Comparison of ENCODE assay signal across 1 cellular context in the genomic region with DNA sequence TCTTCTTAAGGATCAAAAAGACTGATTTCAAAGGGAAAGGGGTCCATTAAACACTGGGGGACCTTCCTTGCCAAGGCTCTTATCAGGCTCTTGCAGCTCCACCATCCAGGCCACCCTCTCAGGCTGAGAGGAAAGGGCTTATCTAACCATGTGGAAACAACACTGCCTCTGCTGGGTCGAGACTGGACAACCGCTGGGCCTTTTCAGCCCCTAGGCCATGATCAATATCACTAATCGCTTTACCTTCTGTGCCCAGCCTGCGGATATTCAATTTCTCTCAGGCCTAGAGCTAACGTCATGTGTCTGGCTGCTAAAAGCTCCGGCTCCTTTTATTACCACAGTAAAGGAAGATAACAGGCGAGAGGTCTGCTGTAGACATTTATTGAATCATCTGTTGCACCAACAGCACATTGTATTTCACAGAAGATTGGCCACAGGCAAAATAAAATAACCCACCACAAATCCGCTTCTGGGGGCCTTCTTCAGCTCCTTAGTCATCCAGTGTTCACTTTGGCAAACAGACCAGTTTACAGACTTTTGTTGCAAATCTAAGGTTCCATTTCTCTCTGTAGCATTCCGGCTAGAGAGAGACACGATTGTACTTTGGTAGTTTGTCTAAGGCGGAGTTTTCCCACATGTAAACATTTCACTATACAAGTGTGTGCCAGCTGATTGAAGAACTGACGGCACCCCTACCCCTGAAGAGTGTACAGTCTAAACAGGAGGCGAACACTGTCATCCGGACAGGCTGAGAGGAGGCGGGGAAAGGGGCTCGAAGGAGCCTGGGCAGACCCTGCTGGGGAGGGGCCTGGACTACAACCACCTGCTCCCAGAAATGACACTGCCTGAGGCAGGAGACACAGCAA.
TF ChIP-seq lines count a peak whose summit lies in the region.

No MANE protein-coding gene starts in this region.

TF ChIP-seq in HepG2, 621 proteins besides CTCF, POLR2A, EP300 and RAD21 (continued from another document and continues in another):
- TF ChIP-seq, protein P1, sequence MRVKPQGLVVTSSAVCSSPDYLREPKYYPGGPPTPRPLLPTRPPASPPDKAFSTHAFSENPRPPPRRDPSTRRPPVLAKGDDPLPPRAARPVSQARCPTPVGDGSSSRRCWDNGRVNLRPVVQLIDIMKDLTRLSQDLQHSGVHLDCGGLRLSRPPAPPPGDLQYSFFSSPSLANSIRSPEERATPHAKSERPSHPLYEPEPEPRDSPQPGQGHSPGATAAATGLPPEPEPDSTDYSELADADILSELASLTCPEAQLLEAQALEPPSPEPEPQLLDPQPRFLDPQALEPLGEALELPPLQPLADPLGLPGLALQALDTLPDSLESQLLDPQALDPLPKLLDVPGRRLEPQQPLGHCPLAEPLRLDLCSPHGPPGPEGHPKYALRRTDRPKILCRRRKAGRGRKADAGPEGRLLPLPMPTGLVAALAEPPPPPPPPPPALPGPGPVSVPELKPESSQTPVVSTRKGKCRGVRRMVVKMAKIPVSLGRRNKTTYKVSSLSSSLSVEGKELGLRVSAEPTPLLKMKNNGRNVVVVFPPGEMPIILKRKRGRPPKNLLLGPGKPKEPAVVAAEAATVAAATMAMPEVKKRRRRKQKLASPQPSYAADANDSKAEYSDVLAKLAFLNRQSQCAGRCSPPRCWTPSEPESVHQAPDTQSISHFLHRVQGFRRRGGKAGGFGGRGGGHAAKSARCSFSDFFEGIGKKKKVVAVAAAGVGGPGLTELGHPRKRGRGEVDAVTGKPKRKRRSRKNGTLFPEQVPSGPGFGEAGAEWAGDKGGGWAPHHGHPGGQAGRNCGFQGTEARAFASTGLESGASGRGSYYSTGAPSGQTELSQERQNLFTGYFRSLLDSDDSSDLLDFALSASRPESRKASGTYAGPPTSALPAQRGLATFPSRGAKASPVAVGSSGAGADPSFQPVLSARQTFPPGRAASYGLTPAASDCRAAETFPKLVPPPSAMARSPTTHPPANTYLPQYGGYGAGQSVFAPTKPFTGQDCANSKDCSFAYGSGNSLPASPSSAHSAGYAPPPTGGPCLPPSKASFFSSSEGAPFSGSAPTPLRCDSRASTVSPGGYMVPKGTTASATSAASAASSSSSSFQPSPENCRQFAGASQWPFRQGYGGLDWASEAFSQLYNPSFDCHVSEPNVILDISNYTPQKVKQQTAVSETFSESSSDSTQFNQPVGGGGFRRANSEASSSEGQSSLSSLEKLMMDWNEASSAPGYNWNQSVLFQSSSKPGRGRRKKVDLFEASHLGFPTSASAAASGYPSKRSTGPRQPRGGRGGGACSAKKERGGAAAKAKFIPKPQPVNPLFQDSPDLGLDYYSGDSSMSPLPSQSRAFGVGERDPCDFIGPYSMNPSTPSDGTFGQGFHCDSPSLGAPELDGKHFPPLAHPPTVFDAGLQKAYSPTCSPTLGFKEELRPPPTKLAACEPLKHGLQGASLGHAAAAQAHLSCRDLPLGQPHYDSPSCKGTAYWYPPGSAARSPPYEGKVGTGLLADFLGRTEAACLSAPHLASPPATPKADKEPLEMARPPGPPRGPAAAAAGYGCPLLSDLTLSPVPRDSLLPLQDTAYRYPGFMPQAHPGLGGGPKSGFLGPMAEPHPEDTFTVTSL (CRISPR knock-in tag; IDR thresholded peaks at IDR 0.05; ENCODE audit: borderline replicate concordance), result peak; percentile 59; the same call in 1 of the 2 replicates
- TF ChIP-seq, protein P2, sequence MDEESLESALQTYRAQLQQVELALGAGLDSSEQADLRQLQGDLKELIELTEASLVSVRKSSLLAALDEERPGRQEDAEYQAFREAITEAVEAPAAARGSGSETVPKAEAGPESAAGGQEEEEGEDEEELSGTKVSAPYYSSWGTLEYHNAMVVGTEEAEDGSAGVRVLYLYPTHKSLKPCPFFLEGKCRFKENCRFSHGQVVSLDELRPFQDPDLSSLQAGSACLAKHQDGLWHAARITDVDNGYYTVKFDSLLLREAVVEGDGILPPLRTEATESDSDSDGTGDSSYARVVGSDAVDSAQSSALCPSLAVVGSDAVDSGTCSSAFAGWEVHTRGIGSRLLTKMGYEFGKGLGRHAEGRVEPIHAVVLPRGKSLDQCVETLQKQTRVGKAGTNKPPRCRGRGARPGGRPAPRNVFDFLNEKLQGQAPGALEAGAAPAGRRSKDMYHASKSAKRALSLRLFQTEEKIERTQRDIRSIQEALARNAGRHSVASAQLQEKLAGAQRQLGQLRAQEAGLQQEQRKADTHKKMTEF (CRISPR knock-in tag; IDR thresholded peaks at IDR 0.05), result peak; percentile 55; the same call in 1 of the 2 replicates
- TF ChIP-seq TEAD3 (CRISPR knock-in tag; optimal IDR thresholded peaks at IDR 0.05; ENCODE audit: borderline replicate concordance) (peak; percentile 39), ZFY (CRISPR knock-in tag; IDR thresholded peaks at IDR 0.05) (peak; percentile 26; the same call in 1 of the 2 replicates), STAG1 (CRISPR knock-in tag; IDR thresholded peaks at IDR 0.05) (no peak), ZNF629 (CRISPR knock-in tag; conservative IDR thresholded peaks at IDR 0.05) (no peak), ZNF205 (CRISPR knock-in tag; IDR thresholded peaks at IDR 0.05) (no peak; the same call in 1 of the 2 replicates), ZNF224 (CRISPR knock-in tag; IDR thresholded peaks at IDR 0.05) (no peak), ZNF383 (CRISPR knock-in tag; IDR thresholded peaks at IDR 0.05; ENCODE audit: borderline replicate concordance) (no peak), MED1 (CRISPR knock-in tag; IDR thresholded peaks at IDR 0.05) (peak; percentile 24; the same call in 1 of the 2 replicates), TCF7 (IDR thresholded peaks at IDR 0.05; ENCODE audit: low read depth) (peak; percentile 59), SMAD9 (CRISPR knock-in tag; IDR thresholded peaks at IDR 0.05) (no peak), ZNF460 (CRISPR knock-in tag; IDR thresholded peaks at IDR 0.05; ENCODE audit: borderline replicate concordance) (no peak), SOX6 (IDR thresholded peaks at IDR 0.05) (no peak), SOX6 (CRISPR knock-in tag; IDR thresholded peaks at IDR 0.05) (peak; percentile 81), RCOR2 (CRISPR knock-in tag; IDR thresholded peaks at IDR 0.05) (peak; percentile 55; the same call in 1 of the 2 replicates), AGO1 (IDR thresholded peaks at IDR 0.05; ENCODE audit: low read depth, low read length, poor library complexity, severe bottlenecking) (no peak), JDP2 (CRISPR knock-in tag; IDR thresholded peaks at IDR 0.05; ENCODE audit: borderline replicate concordance) (no peak), ZNF232 (CRISPR knock-in tag; IDR thresholded peaks at IDR 0.05; ENCODE audit: borderline replicate concordance) (no peak), ZNF230 (CRISPR knock-in tag; IDR thresholded peaks at IDR 0.05) (no peak), ZKSCAN8 (CRISPR knock-in tag; IDR thresholded peaks at IDR 0.05; ENCODE audit: borderline replicate concordance) (no peak), CCDC6 (CRISPR knock-in tag; IDR thresholded peaks at IDR 0.05) (no peak), NCOA2 (CRISPR knock-in tag; IDR thresholded peaks at IDR 0.05) (peak; percentile 30; the same call in 1 of the 2 replicates), ZNF34 (CRISPR knock-in tag; IDR thresholded peaks at IDR 0.05; ENCODE audit: borderline replicate concordance) (no peak), ZNF431 (CRISPR knock-in tag; IDR thresholded peaks at IDR 0.05; ENCODE audit: borderline replicate concordance, low read depth) (no peak), FOXC1 (CRISPR knock-in tag; IDR thresholded peaks at IDR 0.05; ENCODE audit: borderline replicate concordance) (no peak), FLYWCH1 (CRISPR knock-in tag; IDR thresholded peaks at IDR 0.05) (no peak), ATM (IDR thresholded peaks at IDR 0.05; ENCODE audit: borderline replicate concordance) (no peak), DNMT1 (CRISPR knock-in tag; IDR thresholded peaks at IDR 0.05) (no peak), ZNF546 (CRISPR knock-in tag; conservative IDR thresholded peaks at IDR 0.05) (no peak), CEBPG (CRISPR knock-in tag; IDR thresholded peaks at IDR 0.05) (0 out of 2 replicates have a peak, but pooled peaks have one; percentile 9), RXRA (CRISPR knock-in tag; IDR thresholded peaks at IDR 0.05) (no peak), TCF7L2 (IDR thresholded peaks at IDR 0.05; ENCODE audit: low read depth, low read length) (no peak), AGO2 (optimal IDR thresholded peaks at IDR 0.05; ENCODE audit: low read depth, low read length) (no peak), SNRNP70 (IDR thresholded peaks at IDR 0.05; ENCODE audit: low read depth, low read length) (no peak), ZNF615 (CRISPR knock-in tag; IDR thresholded peaks at IDR 0.05; ENCODE audit: borderline replicate concordance) (no peak), ZNF562 (CRISPR knock-in tag; IDR thresholded peaks at IDR 0.05; ENCODE audit: borderline replicate concordance) (no peak), ZNF496 (CRISPR knock-in tag; IDR thresholded peaks at IDR 0.05; ENCODE audit: insufficient replicate concordance) (no peak), CAMTA2 (CRISPR knock-in tag; IDR thresholded peaks at IDR 0.05; ENCODE audit: borderline replicate concordance) (no peak), ZNF235 (CRISPR knock-in tag; IDR thresholded peaks at IDR 0.05; ENCODE audit: borderline replicate concordance) (no peak), ZNF75D (CRISPR knock-in tag; IDR thresholded peaks at IDR 0.05; ENCODE audit: borderline replicate concordance) (no peak), HNRNPL (IDR thresholded peaks at IDR 0.05; ENCODE audit: low read depth, low read length) (no peak), CBX2 (IDR thresholded peaks at IDR 0.05; ENCODE audit: low read depth, low read length) (no peak), CBX2 (CRISPR knock-in tag; IDR thresholded peaks at IDR 0.05; ENCODE audit: low read depth) (no peak), MIER2 (CRISPR knock-in tag; IDR thresholded peaks at IDR 0.05) (no peak), ZMYM2 (CRISPR knock-in tag; IDR thresholded peaks at IDR 0.05) (no peak)
- TF ChIP-seq, protein P3, sequence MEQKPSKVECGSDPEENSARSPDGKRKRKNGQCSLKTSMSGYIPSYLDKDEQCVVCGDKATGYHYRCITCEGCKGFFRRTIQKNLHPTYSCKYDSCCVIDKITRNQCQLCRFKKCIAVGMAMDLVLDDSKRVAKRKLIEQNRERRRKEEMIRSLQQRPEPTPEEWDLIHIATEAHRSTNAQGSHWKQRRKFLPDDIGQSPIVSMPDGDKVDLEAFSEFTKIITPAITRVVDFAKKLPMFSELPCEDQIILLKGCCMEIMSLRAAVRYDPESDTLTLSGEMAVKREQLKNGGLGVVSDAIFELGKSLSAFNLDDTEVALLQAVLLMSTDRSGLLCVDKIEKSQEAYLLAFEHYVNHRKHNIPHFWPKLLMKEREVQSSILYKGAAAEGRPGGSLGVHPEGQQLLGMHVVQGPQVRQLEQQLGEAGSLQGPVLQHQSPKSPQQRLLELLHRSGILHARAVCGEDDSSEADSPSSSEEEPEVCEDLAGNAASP (CRISPR knock-in tag; IDR thresholded peaks at IDR 0.05; ENCODE audit: borderline replicate concordance), result peak; percentile 37; the same call in 1 of the 2 replicates
- TF ChIP-seq, protein P4, sequence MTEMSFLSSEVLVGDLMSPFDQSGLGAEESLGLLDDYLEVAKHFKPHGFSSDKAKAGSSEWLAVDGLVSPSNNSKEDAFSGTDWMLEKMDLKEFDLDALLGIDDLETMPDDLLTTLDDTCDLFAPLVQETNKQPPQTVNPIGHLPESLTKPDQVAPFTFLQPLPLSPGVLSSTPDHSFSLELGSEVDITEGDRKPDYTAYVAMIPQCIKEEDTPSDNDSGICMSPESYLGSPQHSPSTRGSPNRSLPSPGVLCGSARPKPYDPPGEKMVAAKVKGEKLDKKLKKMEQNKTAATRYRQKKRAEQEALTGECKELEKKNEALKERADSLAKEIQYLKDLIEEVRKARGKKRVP (CRISPR knock-in tag; IDR thresholded peaks at IDR 0.05), result peak in 1 of 2 experiments; percentile 72; a peak in 1 of 4 replicates
- TF ChIP-seq, protein P5, sequence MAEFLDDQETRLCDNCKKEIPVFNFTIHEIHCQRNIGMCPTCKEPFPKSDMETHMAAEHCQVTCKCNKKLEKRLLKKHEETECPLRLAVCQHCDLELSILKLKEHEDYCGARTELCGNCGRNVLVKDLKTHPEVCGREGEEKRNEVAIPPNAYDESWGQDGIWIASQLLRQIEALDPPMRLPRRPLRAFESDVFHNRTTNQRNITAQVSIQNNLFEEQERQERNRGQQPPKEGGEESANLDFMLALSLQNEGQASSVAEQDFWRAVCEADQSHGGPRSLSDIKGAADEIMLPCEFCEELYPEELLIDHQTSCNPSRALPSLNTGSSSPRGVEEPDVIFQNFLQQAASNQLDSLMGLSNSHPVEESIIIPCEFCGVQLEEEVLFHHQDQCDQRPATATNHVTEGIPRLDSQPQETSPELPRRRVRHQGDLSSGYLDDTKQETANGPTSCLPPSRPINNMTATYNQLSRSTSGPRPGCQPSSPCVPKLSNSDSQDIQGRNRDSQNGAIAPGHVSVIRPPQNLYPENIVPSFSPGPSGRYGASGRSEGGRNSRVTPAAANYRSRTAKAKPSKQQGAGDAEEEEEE (CRISPR knock-in tag; IDR thresholded peaks at IDR 0.05; ENCODE audit: borderline replicate concordance), result no peak
- TF ChIP-seq, protein P6, sequence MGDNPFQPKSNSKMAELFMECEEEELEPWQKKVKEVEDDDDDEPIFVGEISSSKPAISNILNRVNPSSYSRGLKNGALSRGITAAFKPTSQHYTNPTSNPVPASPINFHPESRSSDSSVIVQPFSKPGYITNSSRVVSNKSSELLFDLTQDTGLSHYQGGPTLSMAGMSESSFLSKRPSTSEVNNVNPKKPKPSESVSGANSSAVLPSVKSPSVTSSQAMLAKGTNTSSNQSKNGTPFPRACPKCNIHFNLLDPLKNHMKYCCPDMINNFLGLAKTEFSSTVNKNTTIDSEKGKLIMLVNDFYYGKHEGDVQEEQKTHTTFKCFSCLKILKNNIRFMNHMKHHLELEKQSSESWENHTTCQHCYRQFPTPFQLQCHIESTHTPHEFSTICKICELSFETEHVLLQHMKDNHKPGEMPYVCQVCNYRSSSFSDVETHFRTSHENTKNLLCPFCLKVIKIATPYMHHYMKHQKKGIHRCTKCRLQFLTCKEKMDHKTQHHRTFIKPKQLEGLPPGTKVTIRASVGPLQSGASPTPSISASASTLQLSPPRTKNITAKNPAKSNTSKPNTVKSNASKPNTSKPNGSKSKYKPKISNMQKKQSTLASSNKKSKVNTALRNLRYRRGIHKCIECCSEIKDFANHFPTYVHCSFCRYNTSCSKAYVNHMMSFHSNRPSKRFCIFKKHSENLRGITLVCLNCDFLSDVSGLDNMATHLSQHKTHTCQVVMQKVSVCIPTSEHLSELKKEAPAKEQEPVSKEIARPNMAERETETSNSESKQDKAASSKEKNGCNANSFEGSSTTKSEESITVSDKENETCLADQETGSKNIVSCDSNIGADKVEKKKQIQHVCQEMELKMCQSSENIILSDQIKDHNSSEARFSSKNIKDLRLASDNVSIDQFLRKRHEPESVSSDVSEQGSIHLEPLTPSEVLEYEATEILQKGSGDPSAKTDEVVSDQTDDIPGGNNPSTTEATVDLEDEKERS (CRISPR knock-in tag; IDR thresholded peaks at IDR 0.05), result no peak
- TF ChIP-seq, protein P7, sequence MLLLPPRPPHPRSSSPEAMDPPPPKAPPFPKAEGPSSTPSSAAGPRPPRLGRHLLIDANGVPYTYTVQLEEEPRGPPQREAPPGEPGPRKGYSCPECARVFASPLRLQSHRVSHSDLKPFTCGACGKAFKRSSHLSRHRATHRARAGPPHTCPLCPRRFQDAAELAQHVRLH (CRISPR knock-in tag; IDR thresholded peaks at IDR 0.05; ENCODE audit: borderline replicate concordance, low read depth), result 0 out of 2 replicates have a peak, but pooled peaks have one; percentile 42
- TF ChIP-seq, protein P8, sequence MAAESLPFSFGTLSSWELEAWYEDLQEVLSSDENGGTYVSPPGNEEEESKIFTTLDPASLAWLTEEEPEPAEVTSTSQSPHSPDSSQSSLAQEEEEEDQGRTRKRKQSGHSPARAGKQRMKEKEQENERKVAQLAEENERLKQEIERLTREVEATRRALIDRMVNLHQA (CRISPR knock-in tag; IDR thresholded peaks at IDR 0.05), result no peak
